In genomic region chr1:113396102-113396501, GRCh38 we compare ENCODE assay signal across 23 cellular contexts.
"Had no signal": no experiment of that assay in that cellular context is flagged by ENCODE, and none has a peak within 500 bp of the region (broad histone marks: within the 10 kb centered on the region; RNA-seq: fewer than 3 reads in every experiment).

No MANE protein-coding gene starts in this region.

- ATAC-seq: activated CD4-positive, alpha-beta T cell treated with anti-CD3 and anti-CD28 coated beads for 36 hours; effector memory CD8-positive, alpha-beta T cell; gastroesophageal sphincter; left lobe of liver; natural killer cell treated with Interleukin-12 subunit alpha and Interleukin-12 subunit beta and Interleukin-15 and Interleukin-18, amount 100 ng/mL, for 72 hours; right cardiac atrium; stimulated activated naive CD8-positive, alpha-beta T cell treated with anti-CD3 and anti-CD28 coated beads, Interleukin-15, Interleukin-2, amounts not matched to agents 100 U/mL and 50 U/mL, for 24 hours had no signal

- H3K9me3 ChIP-seq: adrenal gland, gastroesophageal sphincter, lower lobe of right lung, testis, transverse colon had no signal

- H3K36me3 ChIP-seq: adrenal gland, gastroesophageal sphincter, lower lobe of right lung, transverse colon had no signal

- DNase-seq: activated CD4-positive, alpha-beta T cell treated with anti-CD3 and anti-CD28 coated beads for 36 hours; activated CD4-positive, CD25-positive, alpha-beta regulatory T cell; activated CD8-positive, alpha-beta memory T cell treated with anti-CD3 and anti-CD28 coated beads for 24 hours; activated effector memory CD4-positive, alpha-beta T cell treated with anti-CD3 and anti-CD28 coated beads, Interleukin-2, amount 50 U/mL, for 16 hours; activated naive CD4-positive, alpha-beta T cell treated with anti-CD3 and anti-CD28 coated beads for 36 hours; activated naive CD8-positive, alpha-beta T cell treated with anti-CD3 and anti-CD28 coated beads for 36 hours; adrenal gland; aorta; cortex of kidney; effector memory CD8-positive, alpha-beta T cell; erythroblast; hippocampal formation; immature natural killer cell; lower lobe of right lung; posterior cingulate gyrus; right cardiac atrium; stimulated activated CD4-positive, alpha-beta T cell treated with anti-CD3 and anti-CD28 coated beads, Interleukin-4, amount 100 ng/mL, for 1 hour; stimulated activated naive CD8-positive, alpha-beta T cell treated with anti-CD3 and anti-CD28 coated beads, Interleukin-15, Interleukin-2, amounts not matched to agents 100 U/mL and 50 U/mL, for 24 hours; testis; transverse colon had no signal

- H3K27me3 ChIP-seq: adrenal gland, gastroesophageal sphincter, testis, transverse colon had no signal

- H3K4me1 ChIP-seq: testis had no signal

- H3K27ac ChIP-seq: adrenal gland, gastroesophageal sphincter, lower lobe of right lung, testis, transverse colon had no signal

- H3K4me3 ChIP-seq: adrenal gland, gastroesophageal sphincter, testis, transverse colon had no signal
